Comparison of ENCODE assay signal across 12 cellular contexts in the genomic region with DNA sequence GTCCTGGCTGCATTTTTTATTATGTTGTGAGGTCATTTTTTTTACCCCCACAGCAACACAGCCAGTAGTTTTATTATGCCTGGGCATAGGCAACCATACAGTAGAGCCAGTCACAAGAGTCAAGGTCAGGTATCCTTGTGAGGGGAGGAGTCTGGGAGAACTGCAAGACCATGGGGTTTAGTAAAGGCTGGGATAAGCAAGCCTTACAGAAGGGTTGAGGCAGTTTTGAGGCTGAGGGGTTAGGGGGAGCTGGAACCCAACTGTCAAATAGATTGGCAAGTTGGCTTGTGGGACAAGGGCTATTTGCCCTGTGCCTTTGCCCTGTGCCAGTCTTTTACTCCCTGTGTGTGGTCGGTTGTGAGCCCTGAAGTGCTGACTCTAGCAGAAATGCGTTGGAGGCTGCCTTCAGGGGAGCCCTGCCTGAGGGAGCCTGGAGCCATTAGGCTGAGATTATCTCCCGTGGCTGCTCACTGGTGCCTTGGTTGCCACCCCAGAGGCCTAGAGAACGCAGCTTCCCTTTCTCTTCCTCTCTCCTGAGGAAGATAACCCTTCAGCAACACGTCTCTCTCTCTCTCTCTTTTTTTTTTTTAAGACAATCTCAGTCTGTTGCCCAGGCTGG. TPM values are rescaled to one million over a fixed set of nuclear protein-coding genes. Genes with fewer than 3 reads are reported as not detected.
DNase-seq lines count a peak whose midpoint lies in the region; ATAC-seq and TF ChIP-seq lines count a peak whose summit lies in the region.
"Had no signal": no experiment of that assay in that cellular context is flagged by ENCODE, and none has a peak within 500 bp of the region (broad histone marks: within the 10 kb centered on the region; RNA-seq: fewer than 3 reads in every experiment).

No MANE protein-coding gene starts in this region.

- no peak overlapping the region for H3K27ac ChIP-seq in heart left ventricle
- H3K27ac ChIP-seq in mucosa of rectum (ENCODE audit: low read depth in 2 of 2, low read length in 2 of 2) = peak overlapping the region; percentile 11 to 53
- H3K27ac ChIP-seq in transverse colon = peak overlapping the region; percentile 52 to 71 (median 64)
- no peak overlapping the region for H3K27ac ChIP-seq in PC-3 (ENCODE audit: low read length)

- TF ChIP-seq CTCF in heart left ventricle (IDR thresholded peaks at IDR 0.05) (no peak), WTC11 (IDR thresholded peaks at IDR 0.05) (no peak), transverse colon (IDR thresholded peaks at IDR 0.05) (no peak), PC-3 (conservative IDR thresholded peaks at IDR 0.05; ENCODE audit: low read depth, low read length) (no peak)

- H3K36me3 Mint-ChIP-seq in WTC11 = peaks cover 7% of the 10 kb centered on the region

- H3K36me3 ChIP-seq in heart left ventricle (no peaks in the 10 kb centered on the region), mucosa of rectum (ENCODE audit: control insufficient read depth in 2 of 2, insufficient read depth in 2 of 2, low read length in 2 of 2) (peaks cover 0 to 2% of the 10 kb centered on the region in 2 donors), transverse colon (no peaks in the 10 kb centered on the region), PC-3 (ENCODE audit: low read depth, low read length) (peaks cover 4% of the 10 kb centered on the region; the same call in 1 of the 2 replicates)

- H3K4me2 ChIP-seq in PC-3 (ENCODE audit: low read length) = no peak overlapping the region

- H2AFZ ChIP-seq in PC-3 (ENCODE audit: low read length) = no peak overlapping the region

- peaks cover 61% of the 10 kb centered on the region for H4K20me1 ChIP-seq in PC-3 (ENCODE audit: low read length)

- H3K9me3 Mint-ChIP-seq in WTC11 = peaks cover 6% of the 10 kb centered on the region

- H3K9me3 ChIP-seq in heart left ventricle (peaks cover 0 to 3% (median 0%) of the 10 kb centered on the region in 12 donors), mucosa of rectum (ENCODE audit: control insufficient read depth in 2 of 2, low read length in 2 of 2) (no peaks in the 10 kb centered on the region), transverse colon (no peaks in the 10 kb centered on the region), PC-3 (ENCODE audit: low read length) (no peaks in the 10 kb centered on the region)

- H3K27ac Mint-ChIP-seq in WTC11 = 0 out of 2 replicates have a peak overlapping the region, but pooled peaks have one; percentile 23

- peaks cover 86% of the 10 kb centered on the region for H3K79me2 ChIP-seq in PC-3 (ENCODE audit: low read length)

- TF ChIP-seq POLR2A in heart left ventricle (IDR thresholded peaks at IDR 0.05) (no peak), transverse colon (IDR thresholded peaks at IDR 0.05) (no peak)

- 21 to 31% (median 25%) methylated on average over 5 of the region's 5 CpGs for WGBS in heart left ventricle, 4 donors
- WGBS in transverse colon (ENCODE audit: low coverage in 1 of 2), 2 donors = 32 to 34% methylated on average over 4 to 5 of the region's 5 CpGs

- H3K9ac ChIP-seq in mucosa of rectum (ENCODE audit: low read depth in 1 of 2, low read length in 2 of 2) (no peak overlapping the region), PC-3 (ENCODE audit: low read length) (no peak overlapping the region)

- H3K4me1 Mint-ChIP-seq in WTC11 = peaks cover 57% of the 10 kb centered on the region

- H3K27me3 ChIP-seq in heart left ventricle (no peaks in the 10 kb centered on the region), mucosa of rectum (ENCODE audit: control insufficient read depth in 2 of 2, insufficient read depth in 2 of 2, low read length in 2 of 2) (no peaks in the 10 kb centered on the region), transverse colon (no peaks in the 10 kb centered on the region), PC-3 (ENCODE audit: low read length) (no peaks in the 10 kb centered on the region)

- H3K9me2 ChIP-seq in PC-3 (replicated peaks; ENCODE audit: low read length) = no peaks in the 10 kb centered on the region

- DNase-seq in heart left ventricle = no peak
- no peak for DNase-seq in Right ventricle myocardium inferior (ENCODE audit: missing footprints)
- DNase-seq in WTC11 (ENCODE audit: low spot score) = no peak
- DNase-seq in transverse colon = no peak
- DNase-seq in NCI-H1092 (lab: John Stamatoyannopoulos, UW) = no peak
- DNase-seq in PC-3 = no peak
- DNase-seq: activated T-cell treated with anti-CD3 and anti-CD28 coated beads for 4 hours; effector memory CD4-positive, alpha-beta T cell; NCI-H1105 treated with DMSO at 0.1 percent for 48 hours; SHP77 treated with DMSO at 0.1 percent for 48 hours had no signal

- peak; percentile 39 to 70 (median 68) for ATAC-seq in heart left ventricle
- no peak for ATAC-seq in Right ventricle myocardium inferior
- ATAC-seq in WTC11 = peak; percentile 27
- no peak for ATAC-seq in SK-N-SH treated with all-trans-retinoic acid at 6 μM for 48 hours
- no peak for ATAC-seq in PC-3

- H3K4me1 ChIP-seq in heart left ventricle = peaks cover 0 to 72% (median 40%) of the 10 kb centered on the region in 12 donors
- H3K4me1 ChIP-seq in mucosa of rectum (ENCODE audit: control insufficient read depth in 2 of 2, insufficient read depth in 2 of 2, low read length in 2 of 2) = peaks cover 31 to 36% of the 10 kb centered on the region in 2 donors
- peaks cover 25 to 60% (median 38%) of the 10 kb centered on the region in 4 donors for H3K4me1 ChIP-seq in transverse colon
- H3K4me1 ChIP-seq in PC-3 (ENCODE audit: insufficient read depth, low read length) = 0 out of 2 replicates have a peak, but pooled peaks cover 8% of the 10 kb centered on the region

- H3K4me3 ChIP-seq in heart left ventricle = no peak overlapping the region
- H3K4me3 ChIP-seq in mucosa of rectum (ENCODE audit: low read length in 2 of 2) = no peak overlapping the region
- H3K4me3 ChIP-seq in transverse colon = no peak overlapping the region
- no peak overlapping the region for H3K4me3 ChIP-seq in PC-3 (ENCODE audit: low read length)

- CTCF ChIA-PET in WTC11 (lab: Charles Lee) = interaction anchor here (0.8 to 4.6 kb wide), 10 partner anchors 8 to 161 kb away, joined by 3 to 39 read pairs (median 4); no protein-coding TSS in a partner anchor
- CTCF ChIA-PET in PC-3 (lab: Charles Lee) = interaction anchor here (0.6 kb wide), 1 partner anchor 127 kb away, joined by 5 read pairs; no protein-coding TSS in a partner anchor

- POLR2A ChIA-PET in WTC11 (lab: Charles Lee) = no interaction called here
- POLR2A ChIA-PET in PC-3 (lab: Charles Lee; ENCODE audit: unreplicated experiment) = no interaction called here

- TF ChIP-seq EP300 in transverse colon (IDR thresholded peaks at IDR 0.05; ENCODE audit: low read depth) = no peak

- BruUV-seq in PC-3 (replicated peaks; lab: Mats Ljungman, UMichigan) = no TSS peak

- H3K4me3 Mint-ChIP-seq in WTC11 = no peak overlapping the region

- no peaks in the 10 kb centered on the region for H3F3A ChIP-seq in PC-3 (ENCODE audit: low read length, unreplicated experiment)

- no peaks in the 10 kb centered on the region for H3K27me3 Mint-ChIP-seq in WTC11 (ENCODE audit: low read depth)

- intact Hi-C loops in heart left ventricle (cut with DNase I) (no loop called here), Right ventricle myocardium inferior (cut with DNase I) (no loop called here), transverse colon (cut with DNase I; ENCODE audit: low total_unique reads) (no loop called here), PC-3 (cut with micrococcal nuclease) (loop anchor here (5.0 kb wide), 1 partner anchor 108 kb away; no protein-coding TSS in a partner anchor)

- in situ Hi-C loops in transverse colon (cut with MboI; ENCODE audit: low pct_ligation_motif_present in 1 of 4, low pct_unique_long_range_greater_than_20kb in 1 of 4, low sequenced_read_pairs in 3 of 4) = no loop called here

TF ChIP-seq in WTC11, 78 proteins besides CTCF, POLR2A, EP300 and RAD21 (continues in another document):
- TF ChIP-seq, protein P1, sequence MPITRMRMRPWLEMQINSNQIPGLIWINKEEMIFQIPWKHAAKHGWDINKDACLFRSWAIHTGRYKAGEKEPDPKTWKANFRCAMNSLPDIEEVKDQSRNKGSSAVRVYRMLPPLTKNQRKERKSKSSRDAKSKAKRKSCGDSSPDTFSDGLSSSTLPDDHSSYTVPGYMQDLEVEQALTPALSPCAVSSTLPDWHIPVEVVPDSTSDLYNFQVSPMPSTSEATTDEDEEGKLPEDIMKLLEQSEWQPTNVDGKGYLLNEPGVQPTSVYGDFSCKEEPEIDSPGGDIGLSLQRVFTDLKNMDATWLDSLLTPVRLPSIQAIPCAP (CRISPR knock-in tag; IDR thresholded peaks at IDR 0.05) = no peak
- no peak for TF ChIP-seq NFATC4 (CRISPR knock-in tag; IDR thresholded peaks at IDR 0.05)

TF ChIP-seq in SK-N-SH treated with all-trans-retinoic acid at 6 μM for 48 hours, 23 proteins besides CTCF, POLR2A, EP300 and RAD21:
- TF ChIP-seq RARB (CRISPR knock-in tag; IDR thresholded peaks at IDR 0.05) = no peak

RNA-seq across cellular contexts. Expression of gene RALY, which starts 31.1 kb away (rescaled TPM):
- total RNA-seq in heart left ventricle (100 to 1,000 TPM in 7 of 9 donors, 10 to 100 TPM in 2; 99.2 to 148 (median 106) TPM), Right ventricle myocardium inferior (102 TPM), WTC11 (2021) (157 to 164 TPM (median 157 TPM) in 3 replicates), transverse colon (100 to 1,000 TPM in 3 of 4 donors, 10 to 100 TPM in 1; 71.6 to 166 (median 149) TPM), PC-3 (2014; rRNA removed) (160 and 269 TPM in 2 replicates)
- polyA plus RNA-seq in heart left ventricle = 100 to 1,000 TPM; 130 to 210 TPM

Comparison
In these comparisons a context has a peak if more than half of its experiments do, and no peak if none do; other contexts are left out.
1. ATAC-seq: peak in heart left ventricle (4 of 4) and WTC11 (single experiment); none in Right ventricle myocardium inferior (single experiment), SK-N-SH treated with all-trans-retinoic acid at 6 μM for 48 hours (single experiment) and PC-3 (single experiment).
2. H3K27ac ChIP-seq: peak in mucosa of rectum (2 of 2) and transverse colon (4 of 4); none in heart left ventricle (0 of 12) and PC-3 (single experiment).